ENCODE assay signal across 31 cellular contexts in the genomic region with DNA sequence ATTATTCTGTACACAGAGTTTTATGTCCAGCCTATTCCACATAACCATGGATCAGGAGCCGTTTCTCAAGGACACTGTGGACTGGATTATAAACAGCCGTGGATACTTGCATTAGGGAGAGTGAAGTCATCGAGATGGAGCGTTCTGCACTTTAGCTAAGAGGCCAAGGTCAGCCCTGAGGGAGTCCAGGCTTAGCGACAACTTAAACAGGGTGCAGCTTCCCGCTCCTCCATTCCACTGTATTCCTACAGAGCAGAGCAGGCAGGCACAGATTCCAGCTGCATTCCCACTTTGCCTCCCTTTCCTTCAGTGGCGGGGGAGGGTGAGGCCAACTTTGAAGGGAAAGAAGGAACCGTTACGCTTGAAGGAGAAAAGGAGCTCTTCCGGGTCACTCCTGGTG.
"Had no signal": no experiment of that assay in that cellular context is flagged by ENCODE, and none has a peak within 500 bp of the region (broad histone marks: within the 10 kb centered on the region; RNA-seq: fewer than 3 reads in every experiment).

No MANE protein-coding gene starts in this region.

- H3K36me3 ChIP-seq: adrenal gland, SJSA1 had no signal

- ATAC-seq: activated CD8-positive, alpha-beta T cell treated with anti-CD3 and anti-CD28 coated beads for 36 hours; activated naive CD4-positive, alpha-beta T cell treated with anti-CD3 and anti-CD28 coated beads, Interleukin-2, amount 50 U/mL, for 72 hours; activated T-cell treated with anti-CD3 and anti-CD28 coated beads, Interleukin-2, amount 50 U/mL, for 4 hours; PC-3 had no signal

- H3K9me3 ChIP-seq: adrenal gland, MG63, Peyer's patch, SJSA1, SK-N-SH had no signal

- DNase-seq: activated CD4-positive, alpha-beta T cell treated with anti-CD3 and anti-CD28 coated beads, Interleukin-2, amount 10 ng/mL, durations not matched to agents 24 days and 14 days; activated CD4-positive, alpha-beta T cell treated with anti-CD3 and anti-CD28 coated beads, Interleukin-2, amount 50 U/mL, for 4 hours; activated CD8-positive, alpha-beta T cell treated with anti-CD3 and anti-CD28 coated beads for 36 hours; activated gamma-delta T cell treated with Interleukin-2 at 50 U/mL for 16 hours; activated naive CD4-positive, alpha-beta T cell treated with anti-CD3 and anti-CD28 coated beads for 36 hours; activated T-cell treated with anti-CD3 and anti-CD28 coated beads for 4 hours; activated T-cell treated with anti-CD3 and anti-CD28 coated beads, Interleukin-2, amount 50 U/mL, for 4 hours; anterior cingulate cortex; central memory CD4-positive, alpha-beta T cell; Kasumi-1; KG1; MG63; NCI-H1048; NCI-H1105 treated with DMSO at 0.1 percent for 48 hours; NCI-H1436; NCI-H1694; NCI-H1930; NCI-H2081 treated with DMSO at 0.1 percent for 48 hours; NCI-H226; NCI-H446 treated with DMSO at 0.1 percent for 48 hours; NCI-H524 treated with DMSO at 0.1 percent for 48 hours; NCI-H748 treated with DMSO at 0.1 percent for 48 hours; NK-92 treated with Interleukin-12 subunit alpha and Interleukin-12 subunit beta, amount 100 ng/mL, for 24 hours; PC-3; Peyer's patch; RPMI8226; SHP77 treated with DMSO at 0.1 percent for 48 hours; SK-N-SH had no signal

- H3K4me2 ChIP-seq: SK-N-SH had no signal

- H3K4me3 ChIP-seq: adrenal gland, MG63, Peyer's patch, SJSA1 had no signal

- H3K27ac ChIP-seq: adrenal gland, Peyer's patch, SJSA1 had no signal

- H3K4me1 ChIP-seq: adrenal gland, Peyer's patch, SJSA1 had no signal

- H3K9ac ChIP-seq: SK-N-SH had no signal

- H3K27me3 ChIP-seq: adrenal gland, MG63, Peyer's patch, SJSA1 had no signal
